8 cellular contexts compared by ENCODE assay signal in the genomic region with DNA sequence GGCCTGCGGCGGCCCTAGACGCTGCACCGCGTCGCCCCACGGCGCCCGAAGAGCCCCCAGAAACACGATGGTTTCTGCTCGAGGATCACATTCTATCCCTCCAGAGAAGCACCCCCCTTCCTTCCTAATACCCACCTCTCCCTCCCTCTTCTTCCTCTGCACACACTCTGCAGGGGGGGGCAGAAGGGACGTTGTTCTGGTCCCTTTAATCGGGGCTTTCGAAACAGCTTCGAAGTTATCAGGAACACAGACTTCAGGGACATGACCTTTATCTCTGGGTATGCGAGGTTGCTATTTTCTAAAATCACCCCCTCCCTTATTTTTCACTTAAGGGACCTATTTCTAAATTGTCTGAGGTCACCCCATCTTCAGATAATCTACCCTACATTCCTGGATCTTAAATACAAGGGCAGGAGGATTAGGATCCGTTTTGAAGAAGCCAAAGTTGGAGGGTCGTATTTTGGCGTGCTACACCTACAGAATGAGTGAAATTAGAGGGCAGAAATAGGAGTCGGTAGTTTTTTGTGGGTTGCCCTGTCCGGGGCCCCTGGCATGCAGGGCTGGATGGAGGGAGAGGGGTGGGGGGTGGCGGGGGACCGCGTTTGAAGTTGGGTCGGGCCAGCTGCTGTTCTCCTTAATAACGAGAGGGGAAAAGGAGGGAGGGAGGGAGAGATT. TPM values are rescaled to one million over a fixed set of nuclear protein-coding genes. Genes with fewer than 3 reads are reported as not detected.
DNase-seq lines count a peak whose midpoint lies in the region; ATAC-seq and TF ChIP-seq lines count a peak whose summit lies in the region.

No MANE protein-coding gene starts in this region.

- peak overlapping the region; percentile 86 for H2AFZ ChIP-seq in mammary epithelial cell (ENCODE audit: low read depth, low read length)

- H4K5ac ChIP-seq in mesendoderm (ENCODE audit: low read length): no peak overlapping the region

- peak overlapping the region; percentile 77 for H3K4ac ChIP-seq in mesendoderm (ENCODE audit: low read depth, low read length)

- H3K9me3 ChIP-seq in mammary epithelial cell (replicated peaks; ENCODE audit: insufficient read depth, low read length) (no peaks in the 10 kb centered on the region), transverse colon (no peaks in the 10 kb centered on the region), BE2C (no peaks in the 10 kb centered on the region; the same call in 1 of the 2 replicates)

- H3K4me2 ChIP-seq in mammary epithelial cell (ENCODE audit: insufficient read depth, low read depth, low read length) (peak overlapping the region; percentile 66), mesendoderm (ENCODE audit: low read length) (peak overlapping the region; percentile 89)

- peak overlapping the region; percentile 39 for H2BK15ac ChIP-seq in mesendoderm (replicated peaks; ENCODE audit: low read depth)

- WGBS in mammary epithelial cell (ENCODE audit: low coverage, missing lambda C conversion rate): 5% methylated on average over 17 of the region's 26 CpGs
- no CpG with 5 or more reads among the region's 26 CpGs for WGBS in mesendoderm (ENCODE audit: extremely low coverage, insufficient coverage, low lambda C conversion rate)
- WGBS in transverse colon (ENCODE audit: low coverage in 1 of 2), 2 donors: 2 to 3% methylated on average over 11 to 24 of the region's 26 CpGs

- H3K27ac ChIP-seq in mammary epithelial cell (ENCODE audit: insufficient read depth, low read depth, low read length) (no peak overlapping the region), mesendoderm (ENCODE audit: low read depth, low read length) (peak overlapping the region; percentile 95), transverse colon (peak overlapping the region; percentile 92 to 97 (median 95))

- peak overlapping the region; percentile 94 for H3K18ac ChIP-seq in mesendoderm (ENCODE audit: low read length)

- H2AK5ac ChIP-seq in mesendoderm (ENCODE audit: low read length): no peak overlapping the region

- H3K79me1 ChIP-seq in mesendoderm (ENCODE audit: low read length): peaks cover 8% of the 10 kb centered on the region

- peak overlapping the region; percentile 97 for H3K56ac ChIP-seq in mesendoderm (ENCODE audit: low read length)

- peak overlapping the region; percentile 63 for H2BK120ac ChIP-seq in mesendoderm (ENCODE audit: low read depth, low read length)

- TF ChIP-seq EP300 in transverse colon (IDR thresholded peaks at IDR 0.05; ENCODE audit: low read depth): no peak

- BruUV-seq in mammary epithelial cell (replicated peaks; lab: Mats Ljungman, UMichigan): no TSS peak

- H3K4me1 ChIP-seq in mammary epithelial cell (ENCODE audit: insufficient read depth, low read length) (peaks cover 45% of the 10 kb centered on the region), mesendoderm (ENCODE audit: control insufficient read depth, low read depth, low read length) (peaks cover 12% of the 10 kb centered on the region), transverse colon (peaks cover 8 to 66% (median 57%) of the 10 kb centered on the region in 4 donors), BE2C (no peaks in the 10 kb centered on the region)

- peak overlapping the region; percentile 87 to 100 (median 94) for H3K4me3 ChIP-seq in mammary epithelial cell (replicated peaks in 1 of 3; ENCODE audit: insufficient read depth in 1 of 3, low read depth in 2 of 3, low read length in 3 of 3)
- H3K4me3 ChIP-seq in mesendoderm (ENCODE audit: low read length): peak overlapping the region; percentile 35
- H3K4me3 ChIP-seq in transverse colon: peak overlapping the region; percentile 4 to 83 (median 76)
- H3K4me3 ChIP-seq in BE2C (ENCODE audit: low read depth, low read length): no peak overlapping the region

- peak overlapping the region; percentile 98 for H3K4me3 Mint-ChIP-seq in activated T-cell treated with anti-CD3 and anti-CD28 coated beads, Interleukin-2, amount 50 U/mL, for 4 hours

- TF ChIP-seq CTCF in mammary epithelial cell (conservative IDR thresholded peaks at IDR 0.05 in 1 of 2, IDR thresholded peaks at IDR 0.05 in 1 of 2; ENCODE audit: extremely low read depth in 1 of 2, insufficient read depth in 1 of 2, low read depth in 1 of 2, low read length in 2 of 2) (no peak), transverse colon (IDR thresholded peaks at IDR 0.05) (peak in 1 of 5 experiments; percentile 5), BE2C (IDR thresholded peaks at IDR 0.05; ENCODE audit: low read depth, low read length) (no peak)

- H3K79me2 ChIP-seq in mammary epithelial cell (ENCODE audit: insufficient read depth, low read length) (peaks cover 50% of the 10 kb centered on the region), mesendoderm (ENCODE audit: control insufficient read depth, insufficient read depth, low read length) (peaks cover 41% of the 10 kb centered on the region)

- in situ Hi-C loops in mammary epithelial cell (cut with MboI; ENCODE audit: low sequenced_read_pairs in 2 of 2) (loop anchor here in 1 of 2 donors (10.0 kb wide), 1 partner anchor 278 kb away; no protein-coding TSS in a partner anchor), transverse colon (cut with MboI; ENCODE audit: low pct_ligation_motif_present in 1 of 4, low pct_unique_long_range_greater_than_20kb in 1 of 4, low sequenced_read_pairs in 3 of 4) (loop anchor here in 2 of 4 donors (10.0 kb wide), 4 partner anchors 158 to 398 kb away; a partner anchor contains a TSS)

- H3K36me3 Mint-ChIP-seq in activated T-cell treated with anti-CD3 and anti-CD28 coated beads, Interleukin-2, amount 50 U/mL, for 4 hours (ENCODE audit: insufficient read depth): peaks cover 24% of the 10 kb centered on the region

- H3K36me3 ChIP-seq in mammary epithelial cell (ENCODE audit: insufficient read depth, low read length) (peaks cover 20% of the 10 kb centered on the region), mesendoderm (ENCODE audit: control insufficient read depth, insufficient read depth, low read length) (peaks cover 10% of the 10 kb centered on the region), transverse colon (no peaks in the 10 kb centered on the region), BE2C (no peaks in the 10 kb centered on the region)

- peak in 1 of 2 donors; percentile 0 for ATAC-seq in activated T-cell treated with anti-CD3 and anti-CD28 coated beads, Interleukin-2, amount 50 U/mL, for 4 hours
- no peak for ATAC-seq in HG03159 (IDR thresholded peaks at IDR 0.05; ENCODE audit: unreplicated experiment)

- peaks cover 34% of the 10 kb centered on the region for H3K4me1 Mint-ChIP-seq in activated T-cell treated with anti-CD3 and anti-CD28 coated beads, Interleukin-2, amount 50 U/mL, for 4 hours (ENCODE audit: low read depth)

- peak overlapping the region; percentile 70 for H2BK5ac ChIP-seq in mesendoderm (ENCODE audit: low read length)

- H3K9me3 Mint-ChIP-seq in activated T-cell treated with anti-CD3 and anti-CD28 coated beads, Interleukin-2, amount 50 U/mL, for 4 hours: no peaks in the 10 kb centered on the region

- H3K27me3 Mint-ChIP-seq in activated T-cell treated with anti-CD3 and anti-CD28 coated beads, Interleukin-2, amount 50 U/mL, for 4 hours (ENCODE audit: low read depth): no peaks in the 10 kb centered on the region

- no peak overlapping the region for H4K8ac ChIP-seq in mesendoderm (ENCODE audit: low read depth, low read length)

- no peaks in the 10 kb centered on the region for H4K20me1 ChIP-seq in mammary epithelial cell (ENCODE audit: insufficient read depth, low read length)

- dilution Hi-C loops in mammary epithelial cell (cut with HindIII; ENCODE audit: low sequenced_read_pairs): loop anchor here (10.0 kb wide), 1 partner anchor 268 kb away; no protein-coding TSS in a partner anchor

- peak overlapping the region; percentile 68 for H3K23ac ChIP-seq in mesendoderm (ENCODE audit: low read length)

- peaks cover 16% of the 10 kb centered on the region for H3K27me3 ChIP-seq in mammary epithelial cell (ENCODE audit: insufficient read depth, low read length)
- no peaks in the 10 kb centered on the region for H3K27me3 ChIP-seq in mesendoderm (ENCODE audit: insufficient read depth, low read length, poor library complexity)
- H3K27me3 ChIP-seq in transverse colon: peaks cover 3% of the 10 kb centered on the region
- peaks cover 94% of the 10 kb centered on the region for H3K27me3 ChIP-seq in BE2C

- CTCF ChIA-PET in mammary epithelial cell (lab: Charles Lee; ENCODE audit: low non-redundant PET): interaction anchor here (1.0 kb wide), 1 partner anchor 235 kb away, joined by 4 read pairs; no protein-coding TSS in a partner anchor

- TF ChIP-seq POLR2A in transverse colon (IDR thresholded peaks at IDR 0.05): no peak

- intact Hi-C loops in mammary epithelial cell (cut with micrococcal nuclease) (loop anchor here (2.0 to 5.0 kb wide), 2 partner anchors 156 to 401 kb away; a partner anchor contains a TSS), transverse colon (cut with DNase I; ENCODE audit: low total_unique reads) (loop anchor here (10.0 kb wide), 1 partner anchor 278 kb away; no protein-coding TSS in a partner anchor)

- H3K9ac ChIP-seq in mammary epithelial cell (ENCODE audit: insufficient read depth, low read length) (no peak overlapping the region), mesendoderm (ENCODE audit: low read length) (peak overlapping the region; percentile 84)

- DNase-seq in activated T-cell treated with anti-CD3 and anti-CD28 coated beads, Interleukin-2, amount 50 U/mL, for 4 hours: no peak
- no peak for DNase-seq in activated T-cell treated with anti-CD3 and anti-CD28 coated beads, Interleukin-2, amount 50 U/mL, for 1 hour
- no peak for DNase-seq in mammary epithelial cell
- peak; percentile 82 for DNase-seq in mesendoderm
- no peak for DNase-seq in transverse colon
- DNase-seq in SHP77 treated with DMSO at 0.1 percent for 48 hours (lab: John Stamatoyannopoulos, UW): no peak
- DNase-seq in BE2C: no peak

RNA-seq across cellular contexts. Expression of a gene that starts 0.4 kb away (rescaled TPM):
- total RNA-seq in activated T-cell treated with anti-CD3 and anti-CD28 coated beads, Interleukin-2, amount 50 U/mL, for 4 hours: 1,000 to 10,000 TPM in 1 of 3 donors, 100 to 1,000 TPM in 2; 867 to 1,094 (median 990) TPM
- 100 to 1,000 TPM; 483 to 932 TPM for total RNA-seq in mammary epithelial cell
- 234 TPM for polyA plus RNA-seq in mammary epithelial cell
- 991 TPM for polyA minus RNA-seq in mammary epithelial cell
- 117 TPM for polyA plus RNA-seq in mesendoderm (2013, experiment 1 of 2)
- polyA plus RNA-seq in mesendoderm (2013, experiment 2 of 2): 108 TPM
- total RNA-seq in transverse colon: 100 to 1,000 TPM in 1 of 4 donors, 10 to 100 TPM in 3; 32.9 to 132 (median 58.8) TPM
- not detected for polyA plus RNA-seq in BE2C (2012; ENCODE audit: insufficient read depth, insufficient read length, low read depth)

RNA-seq across cellular contexts. Expression of a gene that starts 47.9 kb away (rescaled TPM):
- total RNA-seq in activated T-cell treated with anti-CD3 and anti-CD28 coated beads, Interleukin-2, amount 50 U/mL, for 4 hours: 10 to 100 TPM; 12.3 to 21.3 (median 17.8) TPM
- total RNA-seq in mammary epithelial cell (10 to 100 TPM; 42.8 to 68.2 TPM), transverse colon (10 to 100 TPM in 1 of 4 donors, 1 to 10 TPM in 3; 2.6 to 26.6 (median 4.4) TPM)
- polyA plus RNA-seq in mammary epithelial cell: 15.5 TPM
- polyA minus RNA-seq in mammary epithelial cell: 3.8 TPM
- polyA plus RNA-seq in mesendoderm (2013, experiment 1 of 2): 13.7 TPM
- polyA plus RNA-seq in mesendoderm (2013, experiment 2 of 2): 13.9 TPM
- 9.6 TPM for polyA plus RNA-seq in BE2C (2012; ENCODE audit: insufficient read depth, insufficient read length, low read depth)
